Comparison of ENCODE assay signal across 9 cellular contexts in the genomic region with DNA sequence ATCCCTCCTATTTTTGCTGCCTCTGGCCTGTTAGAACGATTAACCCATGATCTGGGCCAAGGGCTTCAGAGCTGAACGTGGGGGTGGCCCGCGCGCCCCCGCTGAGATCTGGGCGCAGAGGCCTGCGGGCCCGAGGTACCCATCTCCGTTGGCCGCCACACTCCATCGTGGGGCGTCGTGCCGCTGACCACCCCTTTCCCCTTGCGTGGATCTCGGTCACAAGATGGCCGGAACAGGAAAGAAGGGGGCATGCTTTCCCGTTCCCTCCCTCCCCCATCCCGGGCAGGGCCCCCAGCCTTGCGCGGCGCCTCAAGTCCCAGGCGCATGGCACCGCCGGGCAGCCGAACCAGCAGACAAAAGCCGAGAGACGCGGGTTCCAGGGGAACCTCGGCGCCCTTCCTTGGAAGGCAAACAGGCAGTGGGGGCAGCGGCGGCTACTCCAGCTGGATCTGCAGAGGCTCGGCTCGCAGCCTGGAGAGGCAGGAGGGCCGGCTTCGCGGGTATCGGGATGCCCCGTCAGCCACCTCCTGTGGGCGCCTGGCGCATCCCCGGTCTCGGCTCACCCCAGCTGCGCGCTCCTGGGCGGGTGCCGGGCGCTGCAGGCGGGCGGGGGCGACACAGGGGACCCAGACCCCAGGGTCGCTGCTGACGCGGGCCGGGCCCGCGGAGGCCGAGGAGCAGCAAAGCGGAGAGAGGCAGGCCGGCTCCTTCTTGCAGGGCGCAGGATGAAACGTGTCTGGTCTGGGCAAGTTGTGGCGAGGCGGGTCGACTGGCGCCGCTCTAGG. TPM values are rescaled to one million over a fixed set of nuclear protein-coding genes. Genes with fewer than 3 reads are reported as not detected.
DNase-seq lines count a peak whose midpoint lies in the region; ATAC-seq and TF ChIP-seq lines count a peak whose summit lies in the region.
"Had no signal": no experiment of that assay in that cellular context is flagged by ENCODE, and none has a peak within 500 bp of the region (broad histone marks: within the 10 kb centered on the region; RNA-seq: fewer than 3 reads in every experiment).

No MANE protein-coding gene starts in this region.

- TF ChIP-seq POLR2A in upper lobe of left lung (IDR thresholded peaks at IDR 0.05): no peak

- peak overlapping the region; percentile 54 for H3K4me3 Mint-ChIP-seq in memory B cell

- peaks cover 2% of the 10 kb centered on the region for H3K27me3 ChIP-seq in H7 (ENCODE audit: control insufficient read depth, insufficient read depth, low read length)
- no peaks in the 10 kb centered on the region for H3K27me3 ChIP-seq in NT2/D1 (ENCODE audit: insufficient read depth, insufficient read length)
- H3K27me3 ChIP-seq in duodenal mucosa (ENCODE audit: control insufficient read depth in 1 of 2, insufficient read depth in 2 of 2, low read length in 2 of 2): peaks cover 27 to 34% of the 10 kb centered on the region in 2 donors
- H3K27me3 ChIP-seq in upper lobe of left lung: peaks cover 0 to 27% (median 11%) of the 10 kb centered on the region in 4 donors

- in situ Hi-C loops in GM13977 (cut with MboI; ENCODE audit: low pct_unique_long_range_greater_than_20kb, low sequenced_read_pairs, unreplicated experiment): no loop called here

- 1 to 2% methylated on average over 26 to 44 of the region's 69 CpGs for whole genome bisulfite sequencing in upper lobe of left lung, 2 donors

- no peaks in the 10 kb centered on the region for H3K36me3 Mint-ChIP-seq in memory B cell

- no peak for TF ChIP-seq EP300 in upper lobe of left lung (IDR thresholded peaks at IDR 0.05)

- H3K9ac ChIP-seq in NT2/D1 (ENCODE audit: insufficient read length, low read depth) (peak overlapping the region; percentile 87), duodenal mucosa (ENCODE audit: low read depth in 1 of 2, low read length in 2 of 2) (peak overlapping the region in 1 of 2 donors; percentile 19)

- ATAC-seq in memory B cell (ENCODE audit: low read depth): no peak
- ATAC-seq in upper lobe of left lung (ENCODE audit: low FRiP score in 2 of 2): peak; percentile 54 to 66

- H3K4me3 ChIP-seq in GM08714 (ENCODE audit: low read length): peak overlapping the region; percentile 40; the same call in 1 of the 2 replicates
- H3K4me3 ChIP-seq in H7 (ENCODE audit: insufficient read depth, low read depth, low read length): peak overlapping the region; percentile 77
- peak overlapping the region; percentile 76 for H3K4me3 ChIP-seq in NT2/D1 (ENCODE audit: insufficient read length, low read depth)
- peak overlapping the region; percentile 34 to 48 for H3K4me3 ChIP-seq in duodenal mucosa (ENCODE audit: low read depth in 1 of 2, low read length in 2 of 2)
- H3K4me3 ChIP-seq in upper lobe of left lung: peak overlapping the region; percentile 44 to 62 (median 52)

- DNase-seq in H7: peak; percentile 75
- DNase-seq in NT2/D1 (ENCODE audit: low read depth, low spot score): peak; percentile 23
- DNase-seq in memory B cell (ENCODE audit: low spot score in 2 of 2): no peak
- peak in 1 of 2 donors; percentile 87 for DNase-seq in upper lobe of left lung
- no peak for DNase-seq in pons (ENCODE audit: low spot score)
- no peak for DNase-seq in GM13977 (ENCODE audit: low spot score)

- H3K36me3 ChIP-seq in H7 (replicated peaks; ENCODE audit: control insufficient read depth, insufficient read depth, low read length) (no peaks in the 10 kb centered on the region; the same call in none of the 2 replicates), NT2/D1 (ENCODE audit: insufficient read depth, insufficient read length, low read length) (peaks cover 30% of the 10 kb centered on the region), duodenal mucosa (ENCODE audit: control insufficient read depth in 1 of 2, insufficient read depth in 2 of 2, low read length in 2 of 2) (no peaks in the 10 kb centered on the region), upper lobe of left lung (no peaks in the 10 kb centered on the region)

- no peak for TF ChIP-seq CTCF in upper lobe of left lung (IDR thresholded peaks at IDR 0.05)
- TF ChIP-seq CTCF in GM13977 (IDR thresholded peaks at IDR 0.05; ENCODE audit: extremely low read depth, insufficient read depth, missing control alignments): no peak

- H3K9me3 ChIP-seq in NT2/D1 (ENCODE audit: insufficient read depth, low read length) (no peaks in the 10 kb centered on the region), duodenal mucosa (ENCODE audit: control insufficient read depth in 1 of 2, low read length in 2 of 2) (no peaks in the 10 kb centered on the region), upper lobe of left lung (no peaks in the 10 kb centered on the region)

- H3K27me3 Mint-ChIP-seq in memory B cell: peaks cover 14% of the 10 kb centered on the region

- no peak overlapping the region for H3K27ac Mint-ChIP-seq in memory B cell
- H3K27ac Mint-ChIP-seq: T-helper 1 cell treated with Interleukin-12 subunit alpha and Interleukin-12 subunit beta and Interleukin-4 antibody, amounts not matched to agents 30 μg/mL and 1 μg/mL, for 36 hours had no signal

- H3K4me1 ChIP-seq in NT2/D1 (ENCODE audit: insufficient read depth, insufficient read length) (peaks cover 3% of the 10 kb centered on the region), duodenal mucosa (ENCODE audit: control insufficient read depth in 1 of 2, insufficient read depth in 2 of 2, low read length in 2 of 2) (peaks cover 3 to 8% of the 10 kb centered on the region in 2 donors), upper lobe of left lung (peaks cover 21 to 34% (median 25%) of the 10 kb centered on the region in 4 donors)

- H3K9me3 Mint-ChIP-seq in memory B cell: no peaks in the 10 kb centered on the region
- H3K9me3 Mint-ChIP-seq: T-helper 1 cell treated with Interleukin-12 subunit alpha and Interleukin-12 subunit beta and Interleukin-4 antibody, amounts not matched to agents 30 μg/mL and 1 μg/mL, for 36 hours had no signal

- no peaks in the 10 kb centered on the region for H3K4me1 Mint-ChIP-seq in memory B cell

- H3K27ac ChIP-seq in duodenal mucosa (ENCODE audit: low read depth, low read length) (no peak overlapping the region), upper lobe of left lung (peak overlapping the region; percentile 49 to 69 (median 52))

RNA-seq across cellular contexts. Expression of gene DZIP1, which starts 0.5 kb away (rescaled TPM):
- 21.4 and 22.9 TPM in 2 replicates for total RNA-seq in H7 (2014; rRNA removed; shearing (Covaris generic))
- total RNA-seq in upper lobe of left lung: 10 to 100 TPM in 1 of 6 donors, 1 to 10 TPM in 5; 4.8 to 18.4 (median 8.7) TPM

RNA-seq across cellular contexts. Expression of gene DNAJC3, which starts 32.9 kb away (rescaled TPM):
- total RNA-seq in H7 (2014; rRNA removed; shearing (Covaris generic)): 14.0 and 18.7 TPM in 2 replicates
- 10 to 100 TPM; 27.2 to 86.2 (median 53.3) TPM for total RNA-seq in upper lobe of left lung

Comparison
In these comparisons a context has a peak if more than half of its experiments do, and no peak if none do; other contexts are left out.
1. DNase-seq: peak in H7 (single experiment) and NT2/D1 (single experiment); none in memory B cell (0 of 2), pons (single experiment) and GM13977 (single experiment).
2. Peak in every context shown above with its lines, with median percentiles within 50 percentile points of each other: H3K4me3 ChIP-seq.